1 cellular context compared by ENCODE assay signal in genomic region chr14:70008457-70008856, GRCh38.
TF ChIP-seq lines count a peak whose summit lies in the region.

No MANE protein-coding gene starts in this region.

TF ChIP-seq in GM23338, 12 proteins besides CTCF, POLR2A, EP300 and RAD21 (continued from another document):
- no peak for TF ChIP-seq REST (IDR thresholded peaks at IDR 0.05; ENCODE audit: unreplicated experiment)
- no peak for TF ChIP-seq ZNF462 (CRISPR knock-in tag; IDR thresholded peaks at IDR 0.05)
- no peak for TF ChIP-seq CREB1 (CRISPR knock-in tag; IDR thresholded peaks at IDR 0.05; ENCODE audit: low read depth)
- no peak for TF ChIP-seq ZNF114 (CRISPR knock-in tag; IDR thresholded peaks at IDR 0.05)
- TF ChIP-seq NANOG (IDR thresholded peaks at IDR 0.05; ENCODE audit: borderline replicate concordance) = no peak
- TF ChIP-seq POLR2AphosphoS5 (IDR thresholded peaks at IDR 0.05; ENCODE audit: low read depth) = no peak
